Comparison of ENCODE assay signal across 8 cellular contexts in genomic region chr1:46489169-46489637, GRCh38. TPM values are rescaled to one million over a fixed set of nuclear protein-coding genes. Genes with fewer than 3 reads are reported as not detected.
DNase-seq lines count a peak whose midpoint lies in the region; ATAC-seq, FAIRE-seq and TF ChIP-seq lines count a peak whose summit lies in the region.

No MANE protein-coding gene starts in this region.

- POLR2A ChIA-PET in HEK293 (lab: Yijun Ruan, JAX), result interaction anchor here (0.6 to 1.1 kb wide), 2 partner anchors 11 to 43 kb away, joined by 3 read pairs; no protein-coding TSS in a partner anchor

- H3K27ac ChIP-seq in HEK293 (ENCODE audit: extremely low read depth, low read depth, low read length) (no peak overlapping the region), left ventricle myocardium inferior (replicated peaks) (no peak overlapping the region)

- ATAC-seq in HG03520 (IDR thresholded peaks at IDR 0.05; ENCODE audit: unreplicated experiment), result no peak

- peaks cover 100% of the 10 kb centered on the region for H3K27me3 ChIP-seq in left ventricle myocardium inferior (ENCODE audit: low read depth)

- peak overlapping the region; percentile 57 for H3K4me3 ChIP-seq in HEK293 (ENCODE audit: low read depth, low read length)
- H3K4me3 ChIP-seq in left ventricle myocardium inferior, result peak overlapping the region; percentile 56

- FAIRE-seq in GM12892 (lab: Jason Lieb, UNC), result no peak

- no peak for TF ChIP-seq POLR2A in GM12892 (IDR thresholded peaks at IDR 0.05; ENCODE audit: low read depth, low read length)

- H3K9me3 ChIP-seq in HEK293 (ENCODE audit: control insufficient read depth, insufficient read depth, low read depth, low read length) (no peaks in the 10 kb centered on the region), left ventricle myocardium inferior (replicated peaks) (no peaks in the 10 kb centered on the region)

- TF ChIP-seq CTCF in HEK293 (tag by site-specific recombination; IDR thresholded peaks at IDR 0.05) (no peak), left ventricle myocardium inferior (IDR thresholded peaks at IDR 0.05; ENCODE audit: borderline replicate concordance) (no peak)

- H3K4me1 ChIP-seq in HEK293 (ENCODE audit: control insufficient read depth, insufficient read depth, low read length), result no peaks in the 10 kb centered on the region
- H3K4me1 ChIP-seq in left ventricle myocardium inferior, result peaks cover 23% of the 10 kb centered on the region

- DNase-seq in activated CD4-positive, alpha-beta T cell treated with anti-CD3 and anti-CD28 coated beads, Interleukin-2, amount 50 U/mL, for 4 hours, result peak; percentile 38 to 53
- DNase-seq in left ventricle myocardium inferior, result no peak
- DNase-seq in stimulated activated CD4-positive, alpha-beta T cell treated with anti-CD3 and anti-CD28 coated beads, Interleukin-2, amount 100 ng/mL, for 4 hours (ENCODE audit: low read depth), result peak; percentile 52
- no peak for DNase-seq in activated CD4-positive, CD25-positive, alpha-beta regulatory T cell treated with anti-CD3 and anti-CD28 coated beads, Interleukin-2, amount 50 U/mL, for 72 hours
- no peak for DNase-seq in GM12892 (ENCODE audit: insufficient read length)
- no peak for DNase-seq in NCI-H510A treated with DMSO at 0.1 percent for 48 hours (lab: John Stamatoyannopoulos, UW)

- intact Hi-C loops in left ventricle myocardium inferior (cut with micrococcal nuclease), result no loop called here

- H3K36me3 ChIP-seq in HEK293 (ENCODE audit: control insufficient read depth in 2 of 2, insufficient read depth in 1 of 2, low read length in 2 of 2), result no peaks in the 10 kb centered on the region
- H3K36me3 ChIP-seq in left ventricle myocardium inferior, result no peaks in the 10 kb centered on the region

- CTCF ChIA-PET in HEK293 (lab: Yijun Ruan, JAX), result interaction anchor here (1.0 to 18.9 kb wide), 6 partner anchors 9 to 47 kb away, joined by 3 to 418 read pairs (median 4); a partner anchor contains a TSS

TF ChIP-seq in HEK293, 187 proteins besides CTCF, POLR2A, EP300 and RAD21 (continues in another document):
- TF ChIP-seq ZNF302 (tag by site-specific recombination; IDR thresholded peaks at IDR 0.05; ENCODE audit: low read depth), result no peak
- TF ChIP-seq ZFP37 (tag by site-specific recombination; IDR thresholded peaks at IDR 0.05), result no peak
- TF ChIP-seq, protein P1, sequence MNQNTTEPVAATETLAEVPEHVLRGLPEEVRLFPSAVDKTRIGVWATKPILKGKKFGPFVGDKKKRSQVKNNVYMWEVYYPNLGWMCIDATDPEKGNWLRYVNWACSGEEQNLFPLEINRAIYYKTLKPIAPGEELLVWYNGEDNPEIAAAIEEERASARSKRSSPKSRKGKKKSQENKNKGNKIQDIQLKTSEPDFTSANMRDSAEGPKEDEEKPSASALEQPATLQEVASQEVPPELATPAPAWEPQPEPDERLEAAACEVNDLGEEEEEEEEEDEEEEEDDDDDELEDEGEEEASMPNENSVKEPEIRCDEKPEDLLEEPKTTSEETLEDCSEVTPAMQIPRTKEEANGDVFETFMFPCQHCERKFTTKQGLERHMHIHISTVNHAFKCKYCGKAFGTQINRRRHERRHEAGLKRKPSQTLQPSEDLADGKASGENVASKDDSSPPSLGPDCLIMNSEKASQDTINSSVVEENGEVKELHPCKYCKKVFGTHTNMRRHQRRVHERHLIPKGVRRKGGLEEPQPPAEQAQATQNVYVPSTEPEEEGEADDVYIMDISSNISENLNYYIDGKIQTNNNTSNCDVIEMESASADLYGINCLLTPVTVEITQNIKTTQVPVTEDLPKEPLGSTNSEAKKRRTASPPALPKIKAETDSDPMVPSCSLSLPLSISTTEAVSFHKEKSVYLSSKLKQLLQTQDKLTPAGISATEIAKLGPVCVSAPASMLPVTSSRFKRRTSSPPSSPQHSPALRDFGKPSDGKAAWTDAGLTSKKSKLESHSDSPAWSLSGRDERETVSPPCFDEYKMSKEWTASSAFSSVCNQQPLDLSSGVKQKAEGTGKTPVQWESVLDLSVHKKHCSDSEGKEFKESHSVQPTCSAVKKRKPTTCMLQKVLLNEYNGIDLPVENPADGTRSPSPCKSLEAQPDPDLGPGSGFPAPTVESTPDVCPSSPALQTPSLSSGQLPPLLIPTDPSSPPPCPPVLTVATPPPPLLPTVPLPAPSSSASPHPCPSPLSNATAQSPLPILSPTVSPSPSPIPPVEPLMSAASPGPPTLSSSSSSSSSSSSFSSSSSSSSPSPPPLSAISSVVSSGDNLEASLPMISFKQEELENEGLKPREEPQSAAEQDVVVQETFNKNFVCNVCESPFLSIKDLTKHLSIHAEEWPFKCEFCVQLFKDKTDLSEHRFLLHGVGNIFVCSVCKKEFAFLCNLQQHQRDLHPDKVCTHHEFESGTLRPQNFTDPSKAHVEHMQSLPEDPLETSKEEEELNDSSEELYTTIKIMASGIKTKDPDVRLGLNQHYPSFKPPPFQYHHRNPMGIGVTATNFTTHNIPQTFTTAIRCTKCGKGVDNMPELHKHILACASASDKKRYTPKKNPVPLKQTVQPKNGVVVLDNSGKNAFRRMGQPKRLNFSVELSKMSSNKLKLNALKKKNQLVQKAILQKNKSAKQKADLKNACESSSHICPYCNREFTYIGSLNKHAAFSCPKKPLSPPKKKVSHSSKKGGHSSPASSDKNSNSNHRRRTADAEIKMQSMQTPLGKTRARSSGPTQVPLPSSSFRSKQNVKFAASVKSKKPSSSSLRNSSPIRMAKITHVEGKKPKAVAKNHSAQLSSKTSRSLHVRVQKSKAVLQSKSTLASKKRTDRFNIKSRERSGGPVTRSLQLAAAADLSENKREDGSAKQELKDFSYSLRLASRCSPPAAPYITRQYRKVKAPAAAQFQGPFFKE (tag by site-specific recombination; IDR thresholded peaks at IDR 0.05; ENCODE audit: borderline replicate concordance), result no peak
- TF ChIP-seq, protein P2, sequence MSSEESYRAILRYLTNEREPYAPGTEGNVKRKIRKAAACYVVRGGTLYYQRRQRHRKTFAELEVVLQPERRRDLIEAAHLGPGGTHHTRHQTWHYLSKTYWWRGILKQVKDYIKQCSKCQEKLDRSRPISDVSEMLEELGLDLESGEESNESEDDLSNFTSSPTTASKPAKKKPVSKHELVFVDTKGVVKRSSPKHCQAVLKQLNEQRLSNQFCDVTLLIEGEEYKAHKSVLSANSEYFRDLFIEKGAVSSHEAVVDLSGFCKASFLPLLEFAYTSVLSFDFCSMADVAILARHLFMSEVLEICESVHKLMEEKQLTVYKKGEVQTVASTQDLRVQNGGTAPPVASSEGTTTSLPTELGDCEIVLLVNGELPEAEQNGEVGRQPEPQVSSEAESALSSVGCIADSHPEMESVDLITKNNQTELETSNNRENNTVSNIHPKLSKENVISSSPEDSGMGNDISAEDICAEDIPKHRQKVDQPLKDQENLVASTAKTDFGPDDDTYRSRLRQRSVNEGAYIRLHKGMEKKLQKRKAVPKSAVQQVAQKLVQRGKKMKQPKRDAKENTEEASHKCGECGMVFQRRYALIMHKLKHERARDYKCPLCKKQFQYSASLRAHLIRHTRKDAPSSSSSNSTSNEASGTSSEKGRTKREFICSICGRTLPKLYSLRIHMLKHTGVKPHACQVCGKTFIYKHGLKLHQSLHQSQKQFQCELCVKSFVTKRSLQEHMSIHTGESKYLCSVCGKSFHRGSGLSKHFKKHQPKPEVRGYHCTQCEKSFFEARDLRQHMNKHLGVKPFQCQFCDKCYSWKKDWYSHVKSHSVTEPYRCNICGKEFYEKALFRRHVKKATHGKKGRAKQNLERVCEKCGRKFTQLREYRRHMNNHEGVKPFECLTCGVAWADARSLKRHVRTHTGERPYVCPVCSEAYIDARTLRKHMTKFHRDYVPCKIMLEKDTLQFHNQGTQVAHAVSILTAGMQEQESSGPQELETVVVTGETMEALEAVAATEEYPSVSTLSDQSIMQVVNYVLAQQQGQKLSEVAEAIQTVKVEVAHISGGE (tag by site-specific recombination; conservative IDR thresholded peaks at IDR 0.05; ENCODE audit: low read depth), result 0 out of 2 replicates have a peak, but pooled peaks have one; percentile 9
- no peak for TF ChIP-seq ZNF501 (tag by site-specific recombination; IDR thresholded peaks at IDR 0.05)
- TF ChIP-seq ZNF362 (tag by site-specific recombination; IDR thresholded peaks at IDR 0.05), result no peak
- TF ChIP-seq ZSCAN23 (tag by site-specific recombination; IDR thresholded peaks at IDR 0.05), result no peak
- TF ChIP-seq BCL11B (tag by site-specific recombination; IDR thresholded peaks at IDR 0.05; ENCODE audit: low read depth), result 0 out of 2 replicates have a peak, but pooled peaks have one; percentile 58
- TF ChIP-seq ZNF19 (tag by site-specific recombination; IDR thresholded peaks at IDR 0.05; ENCODE audit: low read depth), result no peak
- TF ChIP-seq, protein P3, sequence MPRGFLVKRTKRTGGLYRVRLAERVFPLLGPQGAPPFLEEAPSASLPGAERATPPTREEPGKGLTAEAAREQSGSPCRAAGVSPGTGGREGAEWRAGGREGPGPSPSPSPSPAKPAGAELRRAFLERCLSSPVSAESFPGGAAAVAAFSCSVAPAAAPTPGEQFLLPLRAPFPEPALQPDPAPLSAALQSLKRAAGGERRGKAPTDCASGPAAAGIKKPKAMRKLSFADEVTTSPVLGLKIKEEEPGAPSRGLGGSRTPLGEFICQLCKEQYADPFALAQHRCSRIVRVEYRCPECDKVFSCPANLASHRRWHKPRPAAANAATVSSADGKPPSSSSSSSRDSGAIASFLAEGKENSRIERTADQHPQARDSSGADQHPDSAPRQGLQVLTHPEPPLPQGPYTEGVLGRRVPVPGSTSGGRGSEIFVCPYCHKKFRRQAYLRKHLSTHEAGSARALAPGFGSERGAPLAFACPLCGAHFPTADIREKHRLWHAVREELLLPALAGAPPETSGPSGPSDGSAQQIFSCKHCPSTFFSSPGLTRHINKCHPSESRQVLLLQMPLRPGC (tag by site-specific recombination; IDR thresholded peaks at IDR 0.05), result peak; percentile 13; the same call in 1 of the 2 replicates
- no peak for TF ChIP-seq MYNN (tag by site-specific recombination; IDR thresholded peaks at IDR 0.05; ENCODE audit: borderline replicate concordance)
- TF ChIP-seq TCF7L2 (IDR thresholded peaks at IDR 0.05; ENCODE audit: borderline replicate concordance, low read depth, low read length), result no peak
- no peak for TF ChIP-seq MZF1 (tag by site-specific recombination; IDR thresholded peaks at IDR 0.05; ENCODE audit: borderline replicate concordance)
- peak; percentile 40; the same call in 1 of the 2 replicates for TF ChIP-seq ZNF777 (tag by site-specific recombination; IDR thresholded peaks at IDR 0.05; ENCODE audit: borderline replicate concordance)

RNA-seq across cellular contexts. Expression of gene DMBX1, which starts 0.4 kb away (rescaled TPM):
- not detected for total RNA-seq in left ventricle myocardium inferior
- polyA plus RNA-seq in GM12892 (2012; ENCODE audit: missing spikeins), result not detected

Comparison
In these comparisons a context has a peak if more than half of its experiments do, and no peak if none do; other contexts are left out.
1. DNase-seq: peak in activated CD4-positive, alpha-beta T cell treated with anti-CD3 and anti-CD28 coated beads, Interleukin-2, amount 50 U/mL, for 4 hours (2 of 2) and stimulated activated CD4-positive, alpha-beta T cell treated with anti-CD3 and anti-CD28 coated beads, Interleukin-2, amount 100 ng/mL, for 4 hours (single experiment); none in left ventricle myocardium inferior (single experiment), activated CD4-positive, CD25-positive, alpha-beta regulatory T cell treated with anti-CD3 and anti-CD28 coated beads, Interleukin-2, amount 50 U/mL, for 72 hours (single experiment), GM12892 (single experiment) and NCI-H510A treated with DMSO at 0.1 percent for 48 hours (single experiment).